In genomic region chr4:15173251-15173650, GRCh38 we compare ENCODE assay signal across 20 cellular contexts.
"Had no signal": no experiment of that assay in that cellular context is flagged by ENCODE, and none has a peak within 500 bp of the region (broad histone marks: within the 10 kb centered on the region; RNA-seq: fewer than 3 reads in every experiment).

No MANE protein-coding gene starts in this region.

- H3K27me3 ChIP-seq: SJSA1 had no signal

- FAIRE-seq: RCC 7860 had no signal

- H3K4me1 Mint-ChIP-seq: IgD-negative memory B cell had no signal

- H3K9me3 ChIP-seq: SJSA1 had no signal

- H3K4me3 Mint-ChIP-seq: IgD-negative memory B cell had no signal

- H3K27ac ChIP-seq: SJSA1, SK-N-MC had no signal

- H3K36me3 Mint-ChIP-seq: IgD-negative memory B cell had no signal

- DNase-seq: KBM-7, NCI-H1092, NCI-H1105 treated with DMSO at 0.1 percent for 48 hours, NCI-H1417 treated with DMSO at 0.1 percent for 48 hours, NCI-H146, NCI-H1694 treated with DMSO at 0.1 percent for 48 hours, NCI-H2029, NCI-H2081 treated with DMSO at 0.1 percent for 48 hours, NCI-H2171, NCI-H226, NCI-H446, NCI-H510A, NCI-H526, Right ventricle myocardium superior, RPMI8226, SIG-M5 had no signal

- H3K4me1 ChIP-seq: SJSA1 had no signal

- H3K4me3 ChIP-seq: SJSA1, SK-N-MC had no signal

- H3K36me3 ChIP-seq: SJSA1 had no signal
